9 cellular contexts compared by ENCODE assay signal in genomic region chr4:83552924-83553323, GRCh38. TPM values are rescaled to one million over a fixed set of nuclear protein-coding genes. Genes with fewer than 3 reads are reported as not detected.
DNase-seq lines count a peak whose midpoint lies in the region; ATAC-seq lines count a peak whose summit lies in the region.
"Had no signal": no experiment of that assay in that cellular context is flagged by ENCODE, and none has a peak within 500 bp of the region (broad histone marks: within the 10 kb centered on the region; RNA-seq: fewer than 3 reads in every experiment).

No MANE protein-coding gene starts in this region.

- no peaks in the 10 kb centered on the region for H3K27me3 Mint-ChIP-seq in activated CD4-positive, alpha-beta T cell treated with anti-CD3 and anti-CD28 coated beads for 36 hours
- H3K27me3 Mint-ChIP-seq in stimulated activated naive CD8-positive, alpha-beta T cell treated with anti-CD3 and anti-CD28 coated beads, Interleukin-15, Interleukin-2, amounts not matched to agents 100 ng/mL and 50 ng/mL, for 24 hours: no peaks in the 10 kb centered on the region

- no peak overlapping the region for H3K4me3 Mint-ChIP-seq in activated CD4-positive, alpha-beta T cell treated with anti-CD3 and anti-CD28 coated beads for 36 hours
- no peak overlapping the region for H3K4me3 Mint-ChIP-seq in stimulated activated naive CD8-positive, alpha-beta T cell treated with anti-CD3 and anti-CD28 coated beads, Interleukin-15, Interleukin-2, amounts not matched to agents 100 ng/mL and 50 ng/mL, for 24 hours

- no peaks in the 10 kb centered on the region for H3K9me3 Mint-ChIP-seq in activated CD4-positive, alpha-beta T cell treated with anti-CD3 and anti-CD28 coated beads for 36 hours (ENCODE audit: low read depth)
- H3K9me3 Mint-ChIP-seq in stimulated activated naive CD8-positive, alpha-beta T cell treated with anti-CD3 and anti-CD28 coated beads, Interleukin-15, Interleukin-2, amounts not matched to agents 100 ng/mL and 50 ng/mL, for 24 hours: no peaks in the 10 kb centered on the region

- no peak overlapping the region for H3K27ac Mint-ChIP-seq in activated CD4-positive, alpha-beta T cell treated with anti-CD3 and anti-CD28 coated beads for 36 hours
- peak overlapping the region; percentile 10 for H3K27ac Mint-ChIP-seq in stimulated activated naive CD8-positive, alpha-beta T cell treated with anti-CD3 and anti-CD28 coated beads, Interleukin-15, Interleukin-2, amounts not matched to agents 100 ng/mL and 50 ng/mL, for 24 hours

- no peaks in the 10 kb centered on the region for H3K36me3 Mint-ChIP-seq in activated CD4-positive, alpha-beta T cell treated with anti-CD3 and anti-CD28 coated beads for 36 hours (ENCODE audit: low read depth)
- H3K36me3 Mint-ChIP-seq in stimulated activated naive CD8-positive, alpha-beta T cell treated with anti-CD3 and anti-CD28 coated beads, Interleukin-15, Interleukin-2, amounts not matched to agents 100 ng/mL and 50 ng/mL, for 24 hours (ENCODE audit: low read depth): no peaks in the 10 kb centered on the region

- CTCF ChIA-PET in activated CD4-positive, alpha-beta T cell treated with anti-CD3 and anti-CD28 coated beads for 36 hours (lab: Charles Lee): interaction anchor here (0.7 kb wide), 2 partner anchors 43 to 85 kb away, joined by 3 to 4 read pairs; no protein-coding TSS in a partner anchor

- peak; percentile 55 for ATAC-seq in activated CD4-positive, alpha-beta T cell treated with anti-CD3 and anti-CD28 coated beads for 36 hours
- ATAC-seq in HG03196 (IDR thresholded peaks at IDR 0.05; ENCODE audit: unreplicated experiment) (peak; percentile 77), HG02642 (IDR thresholded peaks at IDR 0.05; ENCODE audit: poor library complexity, unreplicated experiment) (no peak), HG03280 (IDR thresholded peaks at IDR 0.05; ENCODE audit: unreplicated experiment) (no peak)

- POLR2A ChIA-PET in activated CD4-positive, alpha-beta T cell treated with anti-CD3 and anti-CD28 coated beads for 36 hours (lab: Charles Lee): no interaction called here

- H3K4me1 Mint-ChIP-seq in activated CD4-positive, alpha-beta T cell treated with anti-CD3 and anti-CD28 coated beads for 36 hours: peaks cover 7% of the 10 kb centered on the region
- peaks cover 37% of the 10 kb centered on the region for H3K4me1 Mint-ChIP-seq in stimulated activated naive CD8-positive, alpha-beta T cell treated with anti-CD3 and anti-CD28 coated beads, Interleukin-15, Interleukin-2, amounts not matched to agents 100 ng/mL and 50 ng/mL, for 24 hours (ENCODE audit: low read depth)

- DNase-seq in activated CD4-positive, alpha-beta T cell treated with anti-CD3 and anti-CD28 coated beads for 36 hours: no peak
- no peak for DNase-seq in activated CD4-positive, alpha-beta T cell treated with anti-CD3 and anti-CD28 coated beads, Interleukin-2, amount 50 U/mL, for 1 hour
- DNase-seq in astrocyte of the hippocampus (ENCODE audit: low read depth, low spot score) (peak; percentile 62), amniotic stem cell (lab: John Stamatoyannopoulos, UW) (no peak)
- DNase-seq: NCI-H146 had no signal

- intact Hi-C loops in activated CD4-positive, alpha-beta T cell treated with anti-CD3 and anti-CD28 coated beads for 36 hours (cut with DNase I, micrococcal nuclease): no loop called here

RNA-seq across cellular contexts. Expression of gene GPAT3, which starts 17.0 kb away (rescaled TPM):
- total RNA-seq in activated CD4-positive, alpha-beta T cell treated with anti-CD3 and anti-CD28 coated beads for 36 hours: 1 to 10 TPM; 1.3 to 1.6 TPM

Comparison
In these comparisons a context has a peak if more than half of its experiments do, and no peak if none do; other contexts are left out.
1. ATAC-seq: peak in activated CD4-positive, alpha-beta T cell treated with anti-CD3 and anti-CD28 coated beads for 36 hours (single experiment) and HG03196 (single experiment); none in HG02642 (single experiment) and HG03280 (single experiment).